Comparison of ENCODE assay signal across 1 cellular context in the genomic region with DNA sequence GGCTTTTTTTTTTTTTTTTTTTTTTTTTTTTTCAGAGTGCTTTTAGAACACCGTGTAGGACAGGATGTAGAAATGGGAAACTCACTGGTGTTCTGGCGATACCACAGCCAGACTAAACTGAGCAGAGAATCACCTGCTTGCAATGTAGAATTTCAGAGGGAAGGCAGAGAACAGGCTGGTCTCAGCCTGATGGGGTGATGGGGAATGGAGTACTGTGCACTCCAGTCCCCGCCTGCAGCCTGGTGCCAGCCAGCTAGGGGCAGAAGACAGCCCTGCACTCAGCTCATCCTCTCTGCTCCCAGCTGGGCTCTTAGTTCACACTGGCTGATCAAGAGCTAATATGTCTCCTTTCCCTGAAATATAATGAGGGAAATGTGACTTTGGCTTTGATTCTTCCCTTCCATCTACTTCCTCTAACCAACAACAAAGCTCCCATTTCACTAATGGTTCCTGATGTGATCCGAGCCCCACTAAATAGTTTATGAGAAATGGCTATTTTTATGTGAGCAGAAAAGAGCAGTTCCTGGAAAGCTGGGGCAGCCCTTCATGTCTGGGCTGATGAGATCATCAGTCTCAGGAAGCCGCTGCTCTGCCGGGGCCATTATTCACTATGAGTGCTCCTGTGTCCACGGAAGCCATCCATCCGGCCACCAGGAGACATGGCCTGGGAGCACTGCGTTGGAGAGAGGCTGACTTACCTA.
TF ChIP-seq lines count a peak whose summit lies in the region.

No MANE protein-coding gene starts in this region.

TF ChIP-seq in IMR-90, 13 proteins besides CTCF, POLR2A, EP300 and RAD21 (continued from another document):
- TF ChIP-seq, protein P1, sequence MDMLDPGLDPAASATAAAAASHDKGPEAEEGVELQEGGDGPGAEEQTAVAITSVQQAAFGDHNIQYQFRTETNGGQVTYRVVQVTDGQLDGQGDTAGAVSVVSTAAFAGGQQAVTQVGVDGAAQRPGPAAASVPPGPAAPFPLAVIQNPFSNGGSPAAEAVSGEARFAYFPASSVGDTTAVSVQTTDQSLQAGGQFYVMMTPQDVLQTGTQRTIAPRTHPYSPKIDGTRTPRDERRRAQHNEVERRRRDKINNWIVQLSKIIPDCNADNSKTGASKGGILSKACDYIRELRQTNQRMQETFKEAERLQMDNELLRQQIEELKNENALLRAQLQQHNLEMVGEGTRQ (IDR thresholded peaks at IDR 0.05; ENCODE audit: low read depth, low read length) = no peak
- TF ChIP-seq RFX5 (IDR thresholded peaks at IDR 0.05; ENCODE audit: low read depth, low read length) (no peak), FOS (IDR thresholded peaks at IDR 0.05; ENCODE audit: low read depth, low read length) (no peak), NFE2L2 (IDR thresholded peaks at IDR 0.05; ENCODE audit: low read depth, low read length) (no peak), SMC3 (IDR thresholded peaks at IDR 0.05; ENCODE audit: low read depth, low read length) (no peak)
- TF ChIP-seq, protein P2, sequence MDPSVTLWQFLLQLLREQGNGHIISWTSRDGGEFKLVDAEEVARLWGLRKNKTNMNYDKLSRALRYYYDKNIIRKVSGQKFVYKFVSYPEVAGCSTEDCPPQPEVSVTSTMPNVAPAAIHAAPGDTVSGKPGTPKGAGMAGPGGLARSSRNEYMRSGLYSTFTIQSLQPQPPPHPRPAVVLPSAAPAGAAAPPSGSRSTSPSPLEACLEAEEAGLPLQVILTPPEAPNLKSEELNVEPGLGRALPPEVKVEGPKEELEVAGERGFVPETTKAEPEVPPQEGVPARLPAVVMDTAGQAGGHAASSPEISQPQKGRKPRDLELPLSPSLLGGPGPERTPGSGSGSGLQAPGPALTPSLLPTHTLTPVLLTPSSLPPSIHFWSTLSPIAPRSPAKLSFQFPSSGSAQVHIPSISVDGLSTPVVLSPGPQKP (IDR thresholded peaks at IDR 0.05; ENCODE audit: borderline replicate concordance, low read depth, low read length) = no peak
